In genomic region chr16:88805887-88806393, GRCh38 we compare ENCODE assay signal across 24 cellular contexts. TPM values are rescaled to one million over a fixed set of nuclear protein-coding genes. Genes with fewer than 3 reads are reported as not detected.
DNase-seq lines count a peak whose midpoint lies in the region; ATAC-seq and TF ChIP-seq lines count a peak whose summit lies in the region.
"Had no signal": no experiment of that assay in that cellular context is flagged by ENCODE, and none has a peak within 500 bp of the region (broad histone marks: within the 10 kb centered on the region; RNA-seq: fewer than 3 reads in every experiment).

No MANE protein-coding gene starts in this region.

- H2AFZ ChIP-seq in osteoblast (ENCODE audit: low read length), result no peak overlapping the region

- H3K4me3 ChIP-seq in HUES64 (ENCODE audit: low read length) (no peak overlapping the region), osteoblast (ENCODE audit: insufficient read depth, low read length) (no peak overlapping the region)
- H3K4me3 ChIP-seq: body of pancreas, coronary artery had no signal

- H3K4me1 ChIP-seq in HUES64 (ENCODE audit: insufficient read depth, low read length), result no peaks in the 10 kb centered on the region
- peaks cover 28% of the 10 kb centered on the region for H3K4me1 ChIP-seq in osteoblast (ENCODE audit: insufficient read depth, low read length)

- peaks cover 30% of the 10 kb centered on the region for H3K36me3 Mint-ChIP-seq in T-helper 2 cell treated with Interferon-gamma antibody and Interleukin-4, amounts not matched to agents 5 μg/mL and 100 μg/mL, for 36 hours (ENCODE audit: low read depth)
- H3K36me3 Mint-ChIP-seq in activated T-helper 1 cell treated with anti-CD3 and anti-CD28 coated beads, Interleukin-12 subunit alpha, Interleukin-12 subunit beta, Interleukin-2, Interleukin-4 antibody, amounts not matched to agents 30 ng/mL and 10 ng/mL and 1 ng/mL, durations not matched to agents 14 hours and 24 hours and 36 hours (ENCODE audit: low read depth), result peaks cover 13% of the 10 kb centered on the region
- H3K36me3 Mint-ChIP-seq: natural killer cell treated with Interleukin-12 subunit alpha and Interleukin-12 subunit beta and Interleukin-15 and Interleukin-18, amount 100 ng/mL, for 72 hours had no signal

- peak overlapping the region; percentile 79 for H3K4me3 Mint-ChIP-seq in T-helper 2 cell treated with Interferon-gamma antibody and Interleukin-4, amounts not matched to agents 5 μg/mL and 100 μg/mL, for 36 hours
- H3K4me3 Mint-ChIP-seq in activated T-helper 1 cell treated with anti-CD3 and anti-CD28 coated beads, Interleukin-12 subunit alpha, Interleukin-12 subunit beta, Interleukin-2, Interleukin-4 antibody, amounts not matched to agents 30 ng/mL and 10 ng/mL and 1 ng/mL, durations not matched to agents 14 hours and 24 hours and 36 hours, result peak overlapping the region; percentile 30
- H3K4me3 Mint-ChIP-seq: natural killer cell treated with Interleukin-12 subunit alpha and Interleukin-12 subunit beta and Interleukin-15 and Interleukin-18, amount 100 ng/mL, for 72 hours had no signal

- H3K27ac ChIP-seq in HUES64 (ENCODE audit: low read depth, low read length) (peak overlapping the region; percentile 13; the same call in 1 of the 2 replicates), osteoblast (ENCODE audit: low read depth, low read length) (no peak overlapping the region)
- H3K27ac ChIP-seq: body of pancreas, coronary artery, suprapubic skin had no signal

- TF ChIP-seq CTCF in osteoblast (IDR thresholded peaks at IDR 0.05; ENCODE audit: extremely low read depth, low read depth, low read length), result no peak

- no peak overlapping the region for H3K9ac ChIP-seq in HUES64 (ENCODE audit: low read depth, low read length)

- H3K27me3 ChIP-seq in HUES64 (ENCODE audit: insufficient read depth, low read length) (no peaks in the 10 kb centered on the region), osteoblast (ENCODE audit: insufficient read depth, low read length) (no peaks in the 10 kb centered on the region)
- H3K27me3 ChIP-seq: body of pancreas, suprapubic skin had no signal

- H3K9me3 Mint-ChIP-seq in T-helper 2 cell treated with Interferon-gamma antibody and Interleukin-4, amounts not matched to agents 5 μg/mL and 100 μg/mL, for 36 hours, result no peaks in the 10 kb centered on the region
- no peaks in the 10 kb centered on the region for H3K9me3 Mint-ChIP-seq in activated T-helper 1 cell treated with anti-CD3 and anti-CD28 coated beads, Interleukin-12 subunit alpha, Interleukin-12 subunit beta, Interleukin-2, Interleukin-4 antibody, amounts not matched to agents 30 ng/mL and 10 ng/mL and 1 ng/mL, durations not matched to agents 14 hours and 24 hours and 36 hours
- H3K9me3 Mint-ChIP-seq: natural killer cell treated with Interleukin-12 subunit alpha and Interleukin-12 subunit beta and Interleukin-15 and Interleukin-18, amount 100 ng/mL, for 72 hours had no signal

- peaks cover 26% of the 10 kb centered on the region for H3K79me2 ChIP-seq in osteoblast (ENCODE audit: insufficient read depth, low read length)

- intact Hi-C loops in activated T-helper 1 cell treated with anti-CD3 and anti-CD28 coated beads, Interleukin-12 subunit alpha, Interleukin-12 subunit beta, Interleukin-2, Interleukin-4 antibody, amounts not matched to agents 30 ng/mL and 10 ng/mL and 1 ng/mL, durations not matched to agents 14 hours and 24 hours and 36 hours (cut with micrococcal nuclease), result no loop called here

- H3K27ac Mint-ChIP-seq in T-helper 2 cell treated with Interferon-gamma antibody and Interleukin-4, amounts not matched to agents 5 μg/mL and 100 μg/mL, for 36 hours, result no peak overlapping the region
- H3K27ac Mint-ChIP-seq in activated T-helper 1 cell treated with anti-CD3 and anti-CD28 coated beads, Interleukin-12 subunit alpha, Interleukin-12 subunit beta, Interleukin-2, Interleukin-4 antibody, amounts not matched to agents 30 ng/mL and 10 ng/mL and 1 ng/mL, durations not matched to agents 14 hours and 24 hours and 36 hours, result no peak overlapping the region
- H3K27ac Mint-ChIP-seq: natural killer cell treated with Interleukin-12 subunit alpha and Interleukin-12 subunit beta and Interleukin-15 and Interleukin-18, amount 100 ng/mL, for 72 hours; progenitor cell of endocrine pancreas had no signal

- H3K4me2 ChIP-seq in osteoblast (ENCODE audit: insufficient read depth, low read length), result no peak overlapping the region

- H3K4me1 Mint-ChIP-seq in T-helper 2 cell treated with Interferon-gamma antibody and Interleukin-4, amounts not matched to agents 5 μg/mL and 100 μg/mL, for 36 hours (ENCODE audit: low read depth), result peaks cover 10% of the 10 kb centered on the region
- H3K4me1 Mint-ChIP-seq in activated T-helper 1 cell treated with anti-CD3 and anti-CD28 coated beads, Interleukin-12 subunit alpha, Interleukin-12 subunit beta, Interleukin-2, Interleukin-4 antibody, amounts not matched to agents 30 ng/mL and 10 ng/mL and 1 ng/mL, durations not matched to agents 14 hours and 24 hours and 36 hours (ENCODE audit: low read depth), result peaks cover 16% of the 10 kb centered on the region

- no peak for ATAC-seq in GM18909 (IDR thresholded peaks at IDR 0.05; ENCODE audit: poor library complexity, unreplicated experiment)
- ATAC-seq: body of pancreas; natural killer cell treated with Interleukin-12 subunit alpha and Interleukin-12 subunit beta and Interleukin-15 and Interleukin-18, amount 100 ng/mL, for 72 hours had no signal

- no peaks in the 10 kb centered on the region for H3K27me3 Mint-ChIP-seq in T-helper 2 cell treated with Interferon-gamma antibody and Interleukin-4, amounts not matched to agents 5 μg/mL and 100 μg/mL, for 36 hours (ENCODE audit: low read depth)
- H3K27me3 Mint-ChIP-seq in activated T-helper 1 cell treated with anti-CD3 and anti-CD28 coated beads, Interleukin-12 subunit alpha, Interleukin-12 subunit beta, Interleukin-2, Interleukin-4 antibody, amounts not matched to agents 30 ng/mL and 10 ng/mL and 1 ng/mL, durations not matched to agents 14 hours and 24 hours and 36 hours (ENCODE audit: insufficient read depth), result no peaks in the 10 kb centered on the region
- H3K27me3 Mint-ChIP-seq: natural killer cell treated with Interleukin-12 subunit alpha and Interleukin-12 subunit beta and Interleukin-15 and Interleukin-18, amount 100 ng/mL, for 72 hours; progenitor cell of endocrine pancreas had no signal

- H3K9me3 ChIP-seq in HUES64 (ENCODE audit: insufficient read depth, low read depth, low read length), result no peaks in the 10 kb centered on the region
- no peaks in the 10 kb centered on the region for H3K9me3 ChIP-seq in osteoblast (ENCODE audit: low read depth, low read length)
- H3K9me3 ChIP-seq: body of pancreas, suprapubic skin had no signal

- WGBS in HUES64, result 94% methylated on average over 21 of the region's 21 CpGs

- peaks cover 12% of the 10 kb centered on the region for H4K20me1 ChIP-seq in osteoblast (ENCODE audit: insufficient read depth, low read length)

- H3K36me3 ChIP-seq in HUES64 (ENCODE audit: insufficient read depth, low read length), result peaks cover 61% of the 10 kb centered on the region
- peaks cover 26% of the 10 kb centered on the region for H3K36me3 ChIP-seq in osteoblast (ENCODE audit: insufficient read depth, low read length)

- DNase-seq in T-helper 2 cell treated with Interferon-gamma antibody and Interleukin-4, amounts not matched to agents 5 μg/mL and 100 μg/mL, for 36 hours (ENCODE audit: low spot score), result no peak
- DNase-seq in T-helper 2 cell (no peak), osteoblast (ENCODE audit: insufficient read length, low spot score, missing footprints) (peak; percentile 83), medulla oblongata (ENCODE audit: extremely low spot score) (no peak)
- DNase-seq in activated T-helper 1 cell treated with anti-CD3 and anti-CD28 coated beads, Interleukin-12 subunit alpha, Interleukin-12 subunit beta, Interleukin-2, Interleukin-4 antibody, amounts not matched to agents 30 ng/mL and 10 ng/mL and 1 ng/mL, durations not matched to agents 14 hours and 24 hours and 36 hours (ENCODE audit: low spot score), result no peak
- DNase-seq in stimulated activated CD4-positive, alpha-beta T cell treated with anti-CD3 and anti-CD28 coated beads, Interleukin-4, amount 100 ng/mL, for 4 hours, result no peak
- DNase-seq: 8988T; activated CD8-positive, alpha-beta memory T cell treated with anti-CD3 and anti-CD28 coated beads, Interleukin-2, amount 50 U/mL, for 48 hours; activated naive CD4-positive, alpha-beta T cell treated with anti-CD3 and anti-CD28 coated beads, Interleukin-2, amount 50 U/mL, for 16 hours; body of pancreas; hippocampal formation; KBM-7; kidney glomerular epithelial cell; NCI-H1092; NCI-H2029 treated with DMSO at 0.1 percent for 48 hours; NCI-H510A; small intestine; stimulated activated CD4-positive, alpha-beta T cell treated with anti-CD3 and anti-CD28 coated beads, Interleukin-4, amount 100 ng/mL, for 24 hours had no signal

RNA-seq across cellular contexts. Expression of gene CDT1, which starts 2.4 kb away (rescaled TPM):
- 57.1 TPM for polyA plus RNA-seq in HUES64 (2013, experiment 1 of 2)
- polyA plus RNA-seq in HUES64 (2013, experiment 2 of 2), result 46.1 TPM
- total RNA-seq in activated T-helper 1 cell treated with anti-CD3 and anti-CD28 coated beads, Interleukin-12 subunit alpha, Interleukin-12 subunit beta, Interleukin-2, Interleukin-4 antibody, amounts not matched to agents 30 ng/mL and 10 ng/mL and 1 ng/mL, durations not matched to agents 14 hours and 24 hours and 36 hours, result 95.4 and 97.3 TPM in 2 replicates
- total RNA-seq in osteoblast, result 2.9 TPM in 2 replicates

RNA-seq across cellular contexts. Expression of gene APRT, which starts 5.8 kb away (rescaled TPM):
- polyA plus RNA-seq in HUES64 (2013, experiment 1 of 2), result 176 TPM
- polyA plus RNA-seq in HUES64 (2013, experiment 2 of 2), result 175 TPM
- 301 and 303 TPM in 2 replicates for total RNA-seq in activated T-helper 1 cell treated with anti-CD3 and anti-CD28 coated beads, Interleukin-12 subunit alpha, Interleukin-12 subunit beta, Interleukin-2, Interleukin-4 antibody, amounts not matched to agents 30 ng/mL and 10 ng/mL and 1 ng/mL, durations not matched to agents 14 hours and 24 hours and 36 hours
- total RNA-seq in osteoblast, result 41.8 and 53.6 TPM in 2 replicates

RNA-seq across cellular contexts. Expression of gene PIEZO1, which starts 20.9 kb away (rescaled TPM):
- 22.3 TPM for polyA plus RNA-seq in HUES64 (2013, experiment 1 of 2)
- 21.9 TPM for polyA plus RNA-seq in HUES64 (2013, experiment 2 of 2)
- 214 and 217 TPM in 2 replicates for total RNA-seq in activated T-helper 1 cell treated with anti-CD3 and anti-CD28 coated beads, Interleukin-12 subunit alpha, Interleukin-12 subunit beta, Interleukin-2, Interleukin-4 antibody, amounts not matched to agents 30 ng/mL and 10 ng/mL and 1 ng/mL, durations not matched to agents 14 hours and 24 hours and 36 hours
- total RNA-seq in osteoblast, result 187 and 207 TPM in 2 replicates

RNA-seq across cellular contexts. Expression of gene GALNS, which starts 50.8 kb away (rescaled TPM):
- polyA plus RNA-seq in HUES64 (2013, experiment 1 of 2), result 12.7 TPM
- 11.3 TPM for polyA plus RNA-seq in HUES64 (2013, experiment 2 of 2)
- 21.9 and 23.8 TPM in 2 replicates for total RNA-seq in activated T-helper 1 cell treated with anti-CD3 and anti-CD28 coated beads, Interleukin-12 subunit alpha, Interleukin-12 subunit beta, Interleukin-2, Interleukin-4 antibody, amounts not matched to agents 30 ng/mL and 10 ng/mL and 1 ng/mL, durations not matched to agents 14 hours and 24 hours and 36 hours
- total RNA-seq in osteoblast, result 43.6 and 48.1 TPM in 2 replicates

RNA-seq across cellular contexts. Expression of gene TRAPPC2L, which starts 51.0 kb away (rescaled TPM):
- polyA plus RNA-seq in HUES64 (2013, experiment 1 of 2), result 106 TPM
- polyA plus RNA-seq in HUES64 (2013, experiment 2 of 2), result 92.3 TPM
- 63.1 and 65.4 TPM in 2 replicates for total RNA-seq in activated T-helper 1 cell treated with anti-CD3 and anti-CD28 coated beads, Interleukin-12 subunit alpha, Interleukin-12 subunit beta, Interleukin-2, Interleukin-4 antibody, amounts not matched to agents 30 ng/mL and 10 ng/mL and 1 ng/mL, durations not matched to agents 14 hours and 24 hours and 36 hours
- 43.1 and 47.7 TPM in 2 replicates for total RNA-seq in osteoblast

Comparison
In these comparisons a context has a peak if more than half of its experiments do, and no peak if none do; other contexts are left out.
1. RNA of gene CDT1, which starts 2.4 kb away (total RNA-seq): 95.4 to 97.3 TPM in activated T-helper 1 cell treated with anti-CD3 and anti-CD28 coated beads, Interleukin-12 subunit alpha, Interleukin-12 subunit beta, Interleukin-2, Interleukin-4 antibody, amounts not matched to agents 30 ng/mL and 10 ng/mL and 1 ng/mL, durations not matched to agents 14 hours and 24 hours and 36 hours; 2.9 TPM in osteoblast; every median in the first group is over 10 times any median in the second.